8 cellular contexts compared by ENCODE assay signal in genomic region chrX:20591246-20591645, GRCh38.
"Had no signal": no experiment of that assay in that cellular context is flagged by ENCODE, and none has a peak within 500 bp of the region (broad histone marks: within the 10 kb centered on the region; RNA-seq: fewer than 3 reads in every experiment).

No MANE protein-coding gene starts in this region.

- FAIRE-seq: H1, H54, HTR-8/SVneo had no signal

- H3K4me3 Mint-ChIP-seq: GM23338, H9, IgD-negative memory B cell had no signal

- DNase-seq: H9, HCEC 1CT, KBM-7 had no signal

- H3K4me1 Mint-ChIP-seq: IgD-negative memory B cell had no signal

- ATAC-seq: GM23338 had no signal

- H3K4me3 ChIP-seq: GM23338 had no signal

- H3K27ac Mint-ChIP-seq: GM23338, H9, IgD-negative memory B cell had no signal

- H3K36me3 Mint-ChIP-seq: IgD-negative memory B cell had no signal

- H2AFZ ChIP-seq: GM23338 had no signal

- H3K4me2 ChIP-seq: GM23338 had no signal
